Comparison of ENCODE assay signal across 20 cellular contexts in the genomic region with DNA sequence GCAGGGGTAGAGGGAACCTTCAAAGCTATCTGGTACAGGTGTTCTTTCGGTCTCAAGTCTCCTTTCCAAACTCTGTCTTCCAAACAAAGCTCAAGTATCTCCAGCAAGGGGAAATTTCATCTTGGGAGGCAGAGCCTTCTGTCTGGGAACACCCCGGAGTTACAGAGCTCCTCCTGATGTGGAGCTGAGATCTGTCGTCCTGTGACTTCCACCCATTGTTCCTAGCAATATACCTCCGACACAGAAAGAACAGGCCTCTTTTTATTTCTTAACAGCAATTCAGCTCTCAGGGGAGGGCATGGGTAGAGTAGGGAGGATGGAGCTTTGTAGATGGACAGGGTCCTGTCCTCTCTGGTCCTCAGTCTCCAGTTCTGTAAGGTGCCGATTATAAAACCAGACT.
"Had no signal": no experiment of that assay in that cellular context is flagged by ENCODE, and none has a peak within 500 bp of the region (broad histone marks: within the 10 kb centered on the region; RNA-seq: fewer than 3 reads in every experiment).

No MANE protein-coding gene starts in this region.

- H3K9me3 ChIP-seq: esophagus squamous epithelium, left lung, mucosa of descending colon, ovary, right lobe of liver, thoracic aorta, transverse colon had no signal

- H3K36me3 Mint-ChIP-seq: naive thymus-derived CD8-positive, alpha-beta T cell; stimulated activated naive B cell treated with anti-CD40 and anti-IgM and Interleukin-4, amounts not matched to agents 10 μg/mL and 1 μg/mL and 100 μg/mL, for 72 hours had no signal

- H3K36me3 ChIP-seq: esophagus squamous epithelium, left lung, ovary, right lobe of liver, thoracic aorta, transverse colon had no signal

- H3K9me3 Mint-ChIP-seq: central memory CD8-positive, alpha-beta T cell; naive thymus-derived CD8-positive, alpha-beta T cell; stimulated activated naive B cell treated with anti-CD40 and anti-IgM and Interleukin-4, amounts not matched to agents 10 μg/mL and 1 μg/mL and 100 μg/mL, for 72 hours; stimulated activated naive CD8-positive, alpha-beta T cell treated with anti-CD3 and anti-CD28 coated beads, Interleukin-15, amount 100 ng/mL, for 72 hours had no signal

- H3K4me3 Mint-ChIP-seq: central memory CD8-positive, alpha-beta T cell; naive thymus-derived CD8-positive, alpha-beta T cell; neural crest cell; stimulated activated naive B cell treated with anti-CD40 and anti-IgM and Interleukin-4, amounts not matched to agents 10 μg/mL and 1 μg/mL and 100 μg/mL, for 72 hours; stimulated activated naive CD8-positive, alpha-beta T cell treated with anti-CD3 and anti-CD28 coated beads, Interleukin-15, amount 100 ng/mL, for 72 hours had no signal

- H3K27ac ChIP-seq: esophagus squamous epithelium, ovary, right lobe of liver, thoracic aorta, transverse colon had no signal

- ATAC-seq: left lung; mucosa of descending colon; naive thymus-derived CD8-positive, alpha-beta T cell; right lobe of liver; stimulated activated naive B cell treated with anti-CD40 and anti-IgM and Interleukin-4, amounts not matched to agents 10 μg/mL and 1 μg/mL and 100 μg/mL, for 72 hours; stimulated activated naive CD8-positive, alpha-beta T cell treated with anti-CD3 and anti-CD28 coated beads, Interleukin-15, amount 100 ng/mL, for 72 hours had no signal

- H3K4me3 ChIP-seq: esophagus squamous epithelium, left lung, mucosa of descending colon, ovary, right lobe of liver, thoracic aorta, transverse colon had no signal

- H3K27me3 ChIP-seq: left lung, ovary, right lobe of liver, transverse colon had no signal

- DNase-seq: cortex of kidney; effector memory CD4-positive, alpha-beta T cell; esophagus squamous epithelium; foreskin fibroblast; hippocampal formation; kidney glomerular epithelial cell; left lung; mucosa of descending colon; naive thymus-derived CD8-positive, alpha-beta T cell; nucleus accumbens; ovary; right lobe of liver; stimulated activated CD4-positive, alpha-beta T cell treated with anti-CD3 and anti-CD28 coated beads, Interleukin-4, amount 100 ng/mL, for 24 hours; stimulated activated naive B cell treated with anti-CD40 and anti-IgM and Interleukin-4, amounts not matched to agents 10 μg/mL and 1 μg/mL and 100 μg/mL, for 72 hours; stimulated activated naive CD8-positive, alpha-beta T cell treated with anti-CD3 and anti-CD28 coated beads, Interleukin-15, amount 100 ng/mL, for 72 hours; substantia nigra; transverse colon had no signal

- H3K4me1 Mint-ChIP-seq: stimulated activated naive CD8-positive, alpha-beta T cell treated with anti-CD3 and anti-CD28 coated beads, Interleukin-15, amount 100 ng/mL, for 72 hours had no signal

- H3K27ac Mint-ChIP-seq: stimulated activated naive B cell treated with anti-CD40 and anti-IgM and Interleukin-4, amounts not matched to agents 10 μg/mL and 1 μg/mL and 100 μg/mL, for 72 hours; stimulated activated naive CD8-positive, alpha-beta T cell treated with anti-CD3 and anti-CD28 coated beads, Interleukin-15, amount 100 ng/mL, for 72 hours had no signal
